Comparison of ENCODE assay signal across 8 cellular contexts in the genomic region with DNA sequence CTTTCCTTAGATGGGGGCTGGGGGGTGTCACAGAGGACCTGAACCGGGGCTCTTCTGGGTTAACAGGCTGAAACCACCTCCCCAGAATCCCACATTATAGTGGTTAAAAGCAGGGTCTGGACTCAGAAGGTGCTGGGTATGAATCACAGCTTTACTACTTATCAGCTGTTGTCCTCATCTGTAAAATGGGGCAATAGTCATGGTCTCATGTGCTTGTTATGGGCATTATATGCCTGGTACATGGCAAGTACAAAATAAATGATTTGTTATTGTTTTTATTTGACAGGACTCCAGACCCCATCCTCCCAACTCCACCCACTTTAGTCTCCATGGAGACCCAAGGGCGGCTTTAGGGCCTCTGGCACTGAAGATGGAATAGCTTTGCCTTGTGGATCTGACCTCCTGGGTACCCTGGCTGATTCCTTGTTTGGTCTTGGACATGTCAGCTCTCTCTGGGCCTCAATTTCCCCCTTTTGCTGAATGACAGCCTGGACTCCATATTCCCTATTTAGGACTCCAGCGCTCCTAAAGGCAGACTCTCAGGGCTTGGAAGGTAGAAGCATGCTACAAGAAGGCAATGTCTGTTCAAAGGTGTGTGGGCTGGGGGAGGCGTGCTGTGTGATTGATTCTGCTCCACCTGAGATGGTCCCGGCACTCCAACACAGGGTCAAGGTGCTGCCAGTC. TPM values are rescaled to one million over a fixed set of nuclear protein-coding genes. Genes with fewer than 3 reads are reported as not detected.
A peak's percentile ranks its signal among the peaks of the same experiment; 100 is the strongest.
DNase-seq lines count a peak whose midpoint lies in the region; ATAC-seq and TF ChIP-seq lines count a peak whose summit lies in the region.

No MANE protein-coding gene starts in this region.

- H3K79me2 ChIP-seq in HCT116 (ENCODE audit: insufficient read depth, low read length) = peaks cover 40% of the 10 kb centered on the region

- in situ Hi-C loops in brain microvascular endothelial cell (cut with HindIII; ENCODE audit: low pct_ligation_motif_present, low sequenced_read_pairs) = no loop called here

- H3K4me2 ChIP-seq in HCT116 (ENCODE audit: low read length) = peak overlapping the region; percentile 85

- H3K27me3 ChIP-seq in HCT116 (ENCODE audit: insufficient read depth, low read length) (no peaks in the 10 kb centered on the region), brain microvascular endothelial cell (replicated peaks) (no peaks in the 10 kb centered on the region)

- no peaks in the 10 kb centered on the region for H4K20me1 ChIP-seq in HCT116 (ENCODE audit: insufficient read depth)

- H3K9me3 Mint-ChIP-seq in mesothelial cell of epicardium = no peaks in the 10 kb centered on the region

- RAD21 ChIA-PET in HCT116 (lab: Charles Lee; ENCODE audit: low non-redundant PET in 1 of 2, low total read pairs in 2 of 2, uncharacterized antibody in 2 of 2, unreplicated experiment in 2 of 2) = no interaction called here

- POLR2A ChIA-PET in AG04449 (lab: Yijun Ruan, JAX) = interaction anchor here (0.5 to 3.3 kb wide), 10 partner anchors 9 to 115 kb away, joined by 3 to 25 read pairs (median 4); partner anchors contain the start of genes MORC2 and TUG1
- POLR2A ChIA-PET in HCT116 (lab: Charles Lee) = interaction anchor here (0.7 to 7.6 kb wide), 14 partner anchors 9 to 129 kb away, joined by 3 to 86 read pairs (median 4); partner anchors contain the start of genes INPP5J, MORC2, SELENOM and TUG1

- no TSS peak for BruUV-seq in HCT116 (replicated peaks; lab: Mats Ljungman, UMichigan)

- H3K9me3 ChIP-seq in HCT116 (ENCODE audit: control insufficient read depth in 1 of 2, insufficient read depth in 1 of 2, low read depth in 1 of 2, low read length in 2 of 2) = no peaks in the 10 kb centered on the region

- no peak overlapping the region for H2AFZ ChIP-seq in HCT116 (ENCODE audit: low read depth, low read length, poor library complexity, severe bottlenecking)

- H3K27ac ChIP-seq in HCT116 (ENCODE audit: low read depth, low read length) (peak overlapping the region; percentile 94), brain microvascular endothelial cell (no peak overlapping the region)

- no peak for TF ChIP-seq CTCF in AG04449 (IDR thresholded peaks at IDR 0.05; ENCODE audit: insufficient read depth, low read length, missing control alignments)
- no peak for TF ChIP-seq CTCF in HCT116 (IDR thresholded peaks at IDR 0.05 in 2 of 3, conservative IDR thresholded peaks at IDR 0.05 in 1 of 3; ENCODE audit: borderline replicate concordance in 1 of 3, insufficient read depth in 1 of 3, low read depth in 2 of 3, low read length in 2 of 3)
- no peak for TF ChIP-seq CTCF in brain microvascular endothelial cell (IDR thresholded peaks at IDR 0.05; ENCODE audit: low read depth, low read length, missing control alignments)
- no peak for TF ChIP-seq CTCF in mesothelial cell of epicardium (IDR thresholded peaks at IDR 0.05; ENCODE audit: unreplicated experiment)

- H3K9me2 ChIP-seq in HCT116 (ENCODE audit: insufficient read depth) = no peaks in the 10 kb centered on the region

- peak overlapping the region; percentile 98 for H3K27ac Mint-ChIP-seq in mesothelial cell of epicardium

- no peak for TF ChIP-seq RAD21 in HCT116 (IDR thresholded peaks at IDR 0.05; ENCODE audit: low read depth)

- H3K4me3 Mint-ChIP-seq in mesothelial cell of epicardium = peak overlapping the region; percentile 90

- H3K36me3 Mint-ChIP-seq in mesothelial cell of epicardium = no peaks in the 10 kb centered on the region

- H3K9ac ChIP-seq in HCT116 (ENCODE audit: low read length) = peak overlapping the region; percentile 89

- no peaks in the 10 kb centered on the region for H3K27me3 Mint-ChIP-seq in mesothelial cell of epicardium (ENCODE audit: low read depth)

- H3K4me1 ChIP-seq in HCT116 (ENCODE audit: control insufficient read depth in 1 of 2, insufficient read depth in 2 of 2, low read length in 2 of 2) = peaks cover 30 to 56% of the 10 kb centered on the region in 2 experiments

- DNase-seq in AG04449 (ENCODE audit: low read depth, low spot score) = no peak
- no peak for DNase-seq in HCT116 (ENCODE audit: low read depth, low spot score)
- DNase-seq in brain microvascular endothelial cell = no peak
- no peak for DNase-seq in mesothelial cell of epicardium (ENCODE audit: low spot score in 2 of 2, unreplicated experiment in 2 of 2)
- no peak for DNase-seq in NCI-H146 treated with DMSO at 0.1 percent for 48 hours (lab: John Stamatoyannopoulos, UW; ENCODE audit: unreplicated experiment)
- DNase-seq in GOT3 (lab: John Stamatoyannopoulos, UW) = no peak

- CTCF ChIA-PET in AG04449 (lab: Yijun Ruan, JAX) = interaction anchor here (0.9 to 17.2 kb wide), 8 partner anchors 24 to 233 kb away, joined by 3 to 157 read pairs (median 6); partner anchors contain the start of gene SELENOM
- CTCF ChIA-PET in HCT116 (lab: Charles Lee) = interaction anchor here (0.6 to 3.5 kb wide), 8 partner anchors 16 to 133 kb away, joined by 3 to 25 read pairs (median 4); partner anchors contain the start of genes MORC2, SELENOM and TUG1

- intact Hi-C loops in HCT116 (cut with micrococcal nuclease) = loop anchor here (5.0 to 10.0 kb wide), 2 partner anchors 113 to 656 kb away; partner anchors contain the start of genes MORC2, MTFP1 and TUG1

- H3K36me3 ChIP-seq in HCT116 (ENCODE audit: control insufficient read depth in 1 of 2, insufficient read depth in 2 of 2, low read length in 2 of 2) (no peaks in the 10 kb centered on the region), brain microvascular endothelial cell (replicated peaks) (peaks cover 13% of the 10 kb centered on the region)

- H3K4me1 Mint-ChIP-seq in mesothelial cell of epicardium = peaks cover 37% of the 10 kb centered on the region

- H3K4me3 ChIP-seq in AG04449 (ENCODE audit: low read depth, low read length) (peak overlapping the region; percentile 88), HCT116 (replicated peaks in 1 of 2; ENCODE audit: low read depth in 1 of 2, low read length in 2 of 2) (peak overlapping the region; percentile 78 to 93), brain microvascular endothelial cell (ENCODE audit: low read depth, low read length) (peak overlapping the region; percentile 97)

- ATAC-seq in HCT116 = no peak
- no peak for ATAC-seq in GM19452 (IDR thresholded peaks at IDR 0.05; ENCODE audit: unreplicated experiment)
- ATAC-seq in GM19035 (IDR thresholded peaks at IDR 0.05; ENCODE audit: unreplicated experiment) = no peak

- no peak for TF ChIP-seq POLR2A in HCT116 (IDR thresholded peaks at IDR 0.05; ENCODE audit: borderline replicate concordance, extremely low read depth, insufficient read depth, insufficient read length)

TF ChIP-seq in HCT116, 20 proteins besides CTCF, POLR2A, EP300 and RAD21 (continues in another document):
- TF ChIP-seq ATF3 (IDR thresholded peaks at IDR 0.05) (no peak), ZFX (IDR thresholded peaks at IDR 0.05) (no peak), EGR1 (IDR thresholded peaks at IDR 0.05; ENCODE audit: low read depth) (no peak), YY1 (IDR thresholded peaks at IDR 0.05; ENCODE audit: extremely low read depth, insufficient replicate concordance, low read depth, low read length) (no peak), POLR2AphosphoS5 (IDR thresholded peaks at IDR 0.05; ENCODE audit: low read depth, low read length) (no peak), EZH2phosphoT487 (IDR thresholded peaks at IDR 0.05; ENCODE audit: borderline replicate concordance) (no peak), SP1 (IDR thresholded peaks at IDR 0.05; ENCODE audit: low read depth) (no peak), SRF (IDR thresholded peaks at IDR 0.05; ENCODE audit: low read depth) (no peak), SIN3A (IDR thresholded peaks at IDR 0.05; ENCODE audit: low read depth) (no peak), MAX (IDR thresholded peaks at IDR 0.05) (no peak), EZH2 (IDR thresholded peaks at IDR 0.05) (no peak), REST (IDR thresholded peaks at IDR 0.05; ENCODE audit: low read depth) (no peak), JUND (IDR thresholded peaks at IDR 0.05) (no peak), FOSL1 (IDR thresholded peaks at IDR 0.05; ENCODE audit: low read depth) (no peak)

RNA-seq across cellular contexts. Expression of gene SMTN, which starts 0.8 kb away (rescaled TPM):
- total RNA-seq in HCT116 (2021; ENCODE audit: unreplicated experiment) (148 TPM), mesothelial cell of epicardium (67.0 to 72.7 TPM (median 72.2 TPM) in 3 replicates)
- 134 TPM in 2 replicates for polyA plus RNA-seq in HCT116 (2012)

RNA-seq across cellular contexts. Expression of gene SELENOM, which starts 27.1 kb away (rescaled TPM):
- total RNA-seq in HCT116 (2021; ENCODE audit: unreplicated experiment) (65.6 TPM), mesothelial cell of epicardium (38.8 to 40.9 TPM (median 39.7 TPM) in 3 replicates)
- 53.2 and 56.6 TPM in 2 replicates for polyA plus RNA-seq in HCT116 (2012)

RNA-seq across cellular contexts. Expression of gene INPP5J, which starts 42.5 kb away (rescaled TPM):
- total RNA-seq in HCT116 (2021; ENCODE audit: unreplicated experiment) (8.9 TPM), mesothelial cell of epicardium (8.6 to 10.8 TPM (median 9.3 TPM) in 3 replicates)
- 9.9 and 10.7 TPM in 2 replicates for polyA plus RNA-seq in HCT116 (2012)
